23 cellular contexts compared by ENCODE assay signal in the genomic region with DNA sequence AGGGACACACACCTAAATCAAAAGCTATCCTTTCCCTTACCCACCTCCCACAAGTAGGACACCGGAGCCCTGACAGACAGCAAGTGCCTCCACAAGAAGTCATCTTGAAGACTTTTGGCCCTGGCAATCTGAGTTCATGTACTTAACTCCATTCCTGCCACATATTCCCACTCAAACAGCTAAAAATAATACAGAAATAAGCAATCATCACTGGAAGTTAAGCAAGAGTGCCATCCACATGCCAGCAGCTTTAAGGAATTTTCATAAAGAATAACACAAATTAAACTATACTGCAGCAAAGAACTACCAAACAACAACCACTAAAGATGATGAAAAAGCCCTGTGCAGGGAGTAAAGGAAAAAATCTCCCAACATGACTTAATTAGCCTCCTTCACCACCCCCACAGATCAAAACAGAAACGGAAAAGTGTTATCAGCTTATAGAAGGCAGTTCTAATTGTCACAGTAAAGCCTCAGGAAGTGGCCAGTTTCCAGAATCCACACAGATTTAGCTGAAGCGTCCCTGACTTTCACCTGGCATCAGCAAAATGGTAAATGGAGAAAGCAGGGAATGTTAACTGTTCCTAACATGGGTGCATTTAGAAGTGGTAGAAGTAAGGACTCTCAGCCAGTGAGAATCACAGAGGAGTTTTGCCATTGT.
"Had no signal": no experiment of that assay in that cellular context is flagged by ENCODE, and none has a peak within 500 bp of the region (broad histone marks: within the 10 kb centered on the region; RNA-seq: fewer than 3 reads in every experiment).

No MANE protein-coding gene starts in this region.

- H3K4me3 Mint-ChIP-seq: activated CD4-positive, alpha-beta T cell treated with anti-CD3 and anti-CD28 coated beads for 36 hours; activated CD8-positive, alpha-beta T cell treated with anti-CD3 and anti-CD28 coated beads for 36 hours; activated naive CD8-positive, alpha-beta T cell treated with anti-CD3 and anti-CD28 coated beads, Interleukin-2, amount 10 ng/mL, durations not matched to agents 7 days and 5 days; activated T-cell treated with anti-CD3 and anti-CD28 coated beads, Interleukin-2, amount 50 U/mL, for 72 hours; brain; T-helper 17 cell had no signal

- H3K27ac Mint-ChIP-seq: activated CD4-positive, alpha-beta T cell treated with anti-CD3 and anti-CD28 coated beads for 36 hours; activated CD8-positive, alpha-beta T cell treated with anti-CD3 and anti-CD28 coated beads for 36 hours; activated naive CD8-positive, alpha-beta T cell treated with anti-CD3 and anti-CD28 coated beads, Interleukin-2, amount 10 ng/mL, durations not matched to agents 7 days and 5 days; activated T-cell treated with anti-CD3 and anti-CD28 coated beads, Interleukin-2, amount 50 U/mL, for 72 hours; activated T-helper 2 cell treated with anti-CD3 and anti-CD28 coated beads, Interferon-gamma antibody, Interleukin-2, Interleukin-4, amounts not matched to agents 10 μg/mL and 5 μg/mL and 100 μg/mL, durations not matched to agents 14 hours and 24 hours and 36 hours; brain; T-helper 17 cell had no signal

- ATAC-seq: activated CD4-positive, alpha-beta T cell treated with anti-CD3 and anti-CD28 coated beads for 36 hours; activated CD8-positive, alpha-beta T cell treated with anti-CD3 and anti-CD28 coated beads for 36 hours; activated T-cell treated with anti-CD3 and anti-CD28 coated beads, Interleukin-2, amount 50 U/mL, for 72 hours; T-helper 17 cell had no signal

- H3K36me3 Mint-ChIP-seq: activated naive CD8-positive, alpha-beta T cell treated with anti-CD3 and anti-CD28 coated beads, Interleukin-2, amount 10 ng/mL, durations not matched to agents 7 days and 5 days had no signal

- H3K9me3 Mint-ChIP-seq: activated T-helper 2 cell treated with anti-CD3 and anti-CD28 coated beads, Interferon-gamma antibody, Interleukin-2, Interleukin-4, amounts not matched to agents 10 μg/mL and 5 μg/mL and 100 μg/mL, durations not matched to agents 14 hours and 24 hours and 36 hours had no signal

- H3K27me3 ChIP-seq: ascending aorta, cardiac muscle cell had no signal

- H3K4me1 ChIP-seq: ascending aorta had no signal

- H3K4me1 Mint-ChIP-seq: activated CD4-positive, alpha-beta T cell treated with anti-CD3 and anti-CD28 coated beads for 36 hours; activated naive CD8-positive, alpha-beta T cell treated with anti-CD3 and anti-CD28 coated beads, Interleukin-2, amount 10 ng/mL, durations not matched to agents 7 days and 5 days; brain; T-helper 17 cell had no signal

- H3K4me3 ChIP-seq: ascending aorta, cardiac muscle cell had no signal

- H3K36me3 ChIP-seq: ascending aorta, cardiac muscle cell had no signal

- H3K27me3 Mint-ChIP-seq: brain had no signal

- DNase-seq: activated CD4-positive, alpha-beta T cell treated with anti-CD3 and anti-CD28 coated beads for 36 hours; activated CD8-positive, alpha-beta memory T cell treated with anti-CD3 and anti-CD28 coated beads, Interleukin-2, amount 50 U/mL, for 4 hours; activated CD8-positive, alpha-beta T cell treated with anti-CD3 and anti-CD28 coated beads for 36 hours; activated gamma-delta T cell treated with Interleukin-2 at 50 U/mL for 16 hours; activated naive CD4-positive, alpha-beta T cell treated with anti-CD3 and anti-CD28 coated beads, Interleukin-2, amount 50 U/mL, for 16 hours; activated naive CD8-positive, alpha-beta T cell treated with anti-CD3 and anti-CD28 coated beads, Interleukin-2, amount 10 ng/mL, durations not matched to agents 7 days and 5 days; activated T-cell treated with anti-CD3 and anti-CD28 coated beads, Interleukin-2, amount 50 U/mL, for 72 hours; amniotic stem cell; Kasumi-1; NCI-H1048; NCI-H146; NCI-H187 treated with DMSO at 0.1 percent for 48 hours; NCI-H2171; NCI-H226; NCI-H526; NCI-H774; SIG-M5; T-helper 17 cell; T1000 had no signal
